ENCODE assay signal across 10 cellular contexts in genomic region chr14:51865953-51866747, GRCh38. TPM values are rescaled to one million over a fixed set of nuclear protein-coding genes. Genes with fewer than 3 reads are reported as not detected.
DNase-seq lines count a peak whose midpoint lies in the region; ATAC-seq and TF ChIP-seq lines count a peak whose summit lies in the region.
"Had no signal": no experiment of that assay in that cellular context is flagged by ENCODE, and none has a peak within 500 bp of the region (broad histone marks: within the 10 kb centered on the region; RNA-seq: fewer than 3 reads in every experiment).

No MANE protein-coding gene starts in this region.

- H3K27ac ChIP-seq in DND-41 (ENCODE audit: low read length) (peak overlapping the region; percentile 2; the same call in 1 of the 2 replicates), transverse colon (no peak overlapping the region)

- DNase-seq in DND-41 (no peak), fibroblast of villous mesenchyme (ENCODE audit: low read depth) (peak; percentile 69), amniotic stem cell (lab: John Stamatoyannopoulos, UW) (no peak), NCI-H187 (lab: John Stamatoyannopoulos, UW) (no peak), putamen (ENCODE audit: low spot score) (no peak), transverse colon (no peak)
- DNase-seq: nucleus accumbens, Peyer's patch had no signal

- ATAC-seq in DND-41 (ENCODE audit: insufficient read depth, low read depth): no peak
- peak; percentile 38 for ATAC-seq in GM19438 (IDR thresholded peaks at IDR 0.05; ENCODE audit: low read depth, unreplicated experiment)
- peak; percentile 48 for ATAC-seq in HG03432 (IDR thresholded peaks at IDR 0.05; ENCODE audit: unreplicated experiment)

- no peaks in the 10 kb centered on the region for H3K9me3 ChIP-seq in DND-41 (ENCODE audit: insufficient read depth, low read length, severe bottlenecking)
- no peaks in the 10 kb centered on the region for H3K9me3 ChIP-seq in transverse colon
- H3K9me3 ChIP-seq: Peyer's patch had no signal

- H3K9ac ChIP-seq in DND-41 (ENCODE audit: low read depth, low read length): no peak overlapping the region

- H3K27me3 ChIP-seq in DND-41 (ENCODE audit: insufficient read depth, low read length, poor library complexity): no peaks in the 10 kb centered on the region
- no peaks in the 10 kb centered on the region for H3K27me3 ChIP-seq in transverse colon
- H3K27me3 ChIP-seq: Peyer's patch had no signal

- in situ Hi-C loops in transverse colon (cut with MboI; ENCODE audit: low pct_ligation_motif_present in 1 of 4, low pct_unique_long_range_greater_than_20kb in 1 of 4, low sequenced_read_pairs in 3 of 4): no loop called here

- no peak overlapping the region for H2AFZ ChIP-seq in DND-41 (ENCODE audit: low read depth, low read length)

- no peak for TF ChIP-seq POLR2A in transverse colon (IDR thresholded peaks at IDR 0.05)

- peaks cover 44% of the 10 kb centered on the region; the same call in 1 of the 2 replicates for H4K20me1 ChIP-seq in DND-41 (ENCODE audit: insufficient read depth, low read length)

- peaks cover 100% of the 10 kb centered on the region for H3K79me2 ChIP-seq in DND-41 (ENCODE audit: insufficient read depth, low read length)

- no peak for TF ChIP-seq EP300 in transverse colon (IDR thresholded peaks at IDR 0.05; ENCODE audit: low read depth)

- TF ChIP-seq CTCF in DND-41 (IDR thresholded peaks at IDR 0.05; ENCODE audit: borderline replicate concordance, extremely low read depth, low read length, poor library complexity, severe bottlenecking): no peak
- TF ChIP-seq CTCF in fibroblast of villous mesenchyme (IDR thresholded peaks at IDR 0.05; ENCODE audit: insufficient read depth, low read depth, low read length): no peak
- no peak for TF ChIP-seq CTCF in transverse colon (IDR thresholded peaks at IDR 0.05)

- no peaks in the 10 kb centered on the region for H3K36me3 ChIP-seq in DND-41 (ENCODE audit: insufficient read depth, low read length)
- no peaks in the 10 kb centered on the region for H3K36me3 ChIP-seq in transverse colon
- H3K36me3 ChIP-seq: Peyer's patch had no signal

- intact Hi-C loops in transverse colon (cut with DNase I; ENCODE audit: low total_unique reads): no loop called here

- H3K4me2 ChIP-seq in DND-41 (ENCODE audit: insufficient read depth, low read length): peak overlapping the region; percentile 84; the same call in 1 of the 2 replicates

- 51 to 54% methylated on average over 5 of the region's 5 CpGs for WGBS in transverse colon (ENCODE audit: low coverage in 1 of 2), 2 donors

- H3K4me1 ChIP-seq in DND-41 (ENCODE audit: insufficient read depth, low read length): peaks cover 71% of the 10 kb centered on the region
- H3K4me1 ChIP-seq in transverse colon: peaks cover 0 to 37% (median 3%) of the 10 kb centered on the region in 4 donors

- 0 out of 4 replicates have a peak overlapping the region, but pooled peaks of 1 of the 2 experiments have one; percentile 11 for H3K4me3 ChIP-seq in DND-41 (ENCODE audit: low read depth in 1 of 2, low read length in 2 of 2)
- no peak overlapping the region for H3K4me3 ChIP-seq in fibroblast of villous mesenchyme (ENCODE audit: low read depth, low read length)
- H3K4me3 ChIP-seq in transverse colon: no peak overlapping the region
- H3K4me3 ChIP-seq: Peyer's patch had no signal

RNA-seq across cellular contexts. Expression of gene GNG2, which starts 5.7 kb away (rescaled TPM):
- total RNA-seq in fibroblast of villous mesenchyme: 4.3 and 12.9 TPM in 2 replicates
- total RNA-seq in transverse colon: 10 to 100 TPM in 3 of 4 donors, 1 to 10 TPM in 1; 7.5 to 32.8 (median 14.2) TPM
